27 cellular contexts compared by ENCODE assay signal in genomic region chr18:61149786-61150185, GRCh38.
DNase-seq lines count a peak whose midpoint lies in the region; ATAC-seq and TF ChIP-seq lines count a peak whose summit lies in the region.
"Had no signal": no experiment of that assay in that cellular context is flagged by ENCODE, and none has a peak within 500 bp of the region (broad histone marks: within the 10 kb centered on the region; RNA-seq: fewer than 3 reads in every experiment).

No MANE protein-coding gene starts in this region.

- BruUV-seq in MCF 10A (replicated peaks; lab: Mats Ljungman, UMichigan) (no TSS peak), PC-3 (replicated peaks; lab: Mats Ljungman, UMichigan) (no TSS peak), A673 (replicated peaks; lab: Mats Ljungman, UMichigan) (no TSS peak)

- no peaks in the 10 kb centered on the region for H3K27me3 Mint-ChIP-seq in MCF 10A (ENCODE audit: insufficient read depth, unreplicated experiment)
- H3K27me3 Mint-ChIP-seq: CD4-positive, alpha-beta memory T cell; CD8-positive, alpha-beta memory T cell had no signal

- POLR2A ChIA-PET in MCF 10A (lab: Yijun Ruan, JAX) = no interaction called here
- POLR2A ChIA-PET in PC-3 (lab: Charles Lee; ENCODE audit: unreplicated experiment) = no interaction called here
- POLR2A ChIA-PET in A673 (lab: Charles Lee; ENCODE audit: low non-redundant PET) = no interaction called here

- H3K36me3 Mint-ChIP-seq in MCF 10A (ENCODE audit: insufficient read depth, unreplicated experiment) = no peaks in the 10 kb centered on the region
- H3K36me3 Mint-ChIP-seq: CD14-positive monocyte; CD4-positive, CD25-positive, alpha-beta regulatory T cell; CD8-positive, alpha-beta memory T cell had no signal

- no peak overlapping the region for H3K4me3 ChIP-seq in breast epithelium
- no peak overlapping the region for H3K4me3 ChIP-seq in PC-3 (ENCODE audit: low read length)
- no peak overlapping the region for H3K4me3 ChIP-seq in epithelial cell of esophagus (ENCODE audit: low read length)
- H3K4me3 ChIP-seq in A673 (ENCODE audit: low read depth, low read length, poor library complexity, severe bottlenecking) = no peak overlapping the region
- H3K4me3 ChIP-seq: A549, BLaER1, GM12878 had no signal

- H3K4me3 Mint-ChIP-seq in MCF 10A (ENCODE audit: unreplicated experiment) = no peak overlapping the region
- H3K4me3 Mint-ChIP-seq: CD14-positive monocyte; CD4-positive, alpha-beta memory T cell; CD8-positive, alpha-beta memory T cell had no signal

- H3K9me2 ChIP-seq in PC-3 (replicated peaks; ENCODE audit: low read length) = no peaks in the 10 kb centered on the region

- H3K4me2 ChIP-seq in PC-3 (ENCODE audit: low read length) = no peak overlapping the region
- H3K4me2 ChIP-seq: A549, BLaER1 had no signal

- no peaks in the 10 kb centered on the region for H3K27me3 ChIP-seq in breast epithelium
- H3K27me3 ChIP-seq in PC-3 (ENCODE audit: low read length) = no peaks in the 10 kb centered on the region
- no peaks in the 10 kb centered on the region for H3K27me3 ChIP-seq in A673 (replicated peaks; ENCODE audit: insufficient read depth, low read depth, low read length, poor library complexity)
- H3K27me3 ChIP-seq: BE2C, BLaER1 had no signal

- H2AFZ ChIP-seq in PC-3 (ENCODE audit: low read length) = no peak overlapping the region

- CTCF ChIA-PET in MCF 10A (lab: Yijun Ruan, JAX) (interaction anchor here (1.1 kb wide), 1 partner anchor 33 kb away, joined by 3 read pairs; no protein-coding TSS in a partner anchor), PC-3 (lab: Charles Lee) (no interaction called here), A673 (lab: Charles Lee) (no interaction called here)

- no peaks in the 10 kb centered on the region for H3K4me1 Mint-ChIP-seq in MCF 10A (ENCODE audit: insufficient read depth, unreplicated experiment)
- H3K4me1 Mint-ChIP-seq: CD14-positive monocyte; CD4-positive, alpha-beta memory T cell; CD4-positive, CD25-positive, alpha-beta regulatory T cell; CD8-positive, alpha-beta memory T cell had no signal

- H3K27ac Mint-ChIP-seq in MCF 10A (ENCODE audit: low read depth, unreplicated experiment) = no peak overlapping the region
- H3K27ac Mint-ChIP-seq: CD14-positive monocyte; CD4-positive, alpha-beta memory T cell; CD4-positive, CD25-positive, alpha-beta regulatory T cell; CD8-positive, alpha-beta memory T cell had no signal

- no peak overlapping the region for H3K9ac ChIP-seq in PC-3 (ENCODE audit: low read length)
- H3K9ac ChIP-seq: BLaER1 had no signal

- H3K27ac ChIP-seq in breast epithelium = no peak overlapping the region
- no peak overlapping the region for H3K27ac ChIP-seq in PC-3 (ENCODE audit: low read length)
- H3K27ac ChIP-seq in A673 (ENCODE audit: low read depth, low read length, poor library complexity, severe bottlenecking) = no peak overlapping the region
- H3K27ac ChIP-seq: 22Rv1, A549, BLaER1 had no signal

- no peak for TF ChIP-seq CTCF in MCF 10A (IDR thresholded peaks at IDR 0.05; ENCODE audit: unreplicated experiment)
- no peak for TF ChIP-seq CTCF in breast epithelium (IDR thresholded peaks at IDR 0.05)
- no peak for TF ChIP-seq CTCF in PC-3 (conservative IDR thresholded peaks at IDR 0.05; ENCODE audit: low read depth, low read length)
- no peak for TF ChIP-seq CTCF in epithelial cell of esophagus (IDR thresholded peaks at IDR 0.05; ENCODE audit: insufficient read depth, low read depth, low read length, missing control alignments)
- no peak for TF ChIP-seq CTCF in A673 (conservative IDR thresholded peaks at IDR 0.05; ENCODE audit: low read depth, low read length)

- H3K36me3 ChIP-seq in breast epithelium (no peaks in the 10 kb centered on the region), PC-3 (ENCODE audit: low read depth, low read length) (no peaks in the 10 kb centered on the region), A673 (ENCODE audit: insufficient read depth, low read length, poor library complexity, severe bottlenecking) (no peaks in the 10 kb centered on the region)
- H3K36me3 ChIP-seq: BE2C, BLaER1 had no signal

- no peak for TF ChIP-seq POLR2A in breast epithelium (IDR thresholded peaks at IDR 0.05)

- H3F3A ChIP-seq in PC-3 (ENCODE audit: low read length, unreplicated experiment) = no peaks in the 10 kb centered on the region

- H3K4me1 ChIP-seq in breast epithelium (no peaks in the 10 kb centered on the region), PC-3 (ENCODE audit: insufficient read depth, low read length) (no peaks in the 10 kb centered on the region), A673 (ENCODE audit: insufficient read depth, low read length, poor library complexity, severe bottlenecking) (no peaks in the 10 kb centered on the region)
- H3K4me1 ChIP-seq: A549, BE2C, BLaER1 had no signal

- ATAC-seq in PC-3 = no peak
- ATAC-seq: A549, GM12878 had no signal

- H3K9me3 ChIP-seq in breast epithelium (no peaks in the 10 kb centered on the region), PC-3 (ENCODE audit: low read length) (no peaks in the 10 kb centered on the region), A673 (ENCODE audit: low read depth, low read length, poor library complexity, severe bottlenecking) (no peaks in the 10 kb centered on the region)
- H3K9me3 ChIP-seq: A549, BE2C, BLaER1 had no signal

- no peaks in the 10 kb centered on the region for H3K79me2 ChIP-seq in PC-3 (ENCODE audit: low read length)

- DNase-seq in MCF 10A (ENCODE audit: unreplicated experiment) = peak; percentile 33
- DNase-seq in breast epithelium (ENCODE audit: low spot score in 2 of 2) = no peak
- peak; percentile 13 for DNase-seq in HT1080 (ENCODE audit: low read depth)
- peak; percentile 4 for DNase-seq in PC-3
- DNase-seq in epithelial cell of esophagus (ENCODE audit: low read depth) = peak; percentile 11
- no peak for DNase-seq in A673 (ENCODE audit: low spot score)
- no peak for DNase-seq in SW480 (ENCODE audit: low spot score)
- DNase-seq in glomerular visceral epithelial cell (ENCODE audit: extremely low spot score) = no peak
- DNase-seq: ACHN; BE2C; C1 segment of cervical spinal cord; CD4-positive, alpha-beta memory T cell; CD4-positive, CD25-positive, alpha-beta regulatory T cell; CD8-positive, alpha-beta memory T cell; COR-L47; DMS 273 treated with DMSO at 0.1 percent for 48 hours; DMS153; DMS53; DMS79; DND-41; EL; GDM1 had no signal

- H3K9me3 Mint-ChIP-seq in MCF 10A (ENCODE audit: unreplicated experiment) = peaks cover 7% of the 10 kb centered on the region

- intact Hi-C loops in MCF 10A (cut with micrococcal nuclease) = no loop called here
- intact Hi-C loops in breast epithelium (cut with DNase I; ENCODE audit: low total_unique reads) = no loop called here
- intact Hi-C loops in PC-3 (cut with micrococcal nuclease) = no loop called here
- intact Hi-C loops in A673 (cut with micrococcal nuclease; ENCODE audit: unreplicated experiment) = no loop called here

- H4K20me1 ChIP-seq in PC-3 (ENCODE audit: low read length) = no peaks in the 10 kb centered on the region
- H4K20me1 ChIP-seq: BLaER1 had no signal

Comparison
In these comparisons a context has a peak if more than half of its experiments do, and no peak if none do; other contexts are left out.
1. DNase-seq: peak in MCF 10A (single experiment), HT1080 (single experiment), PC-3 (single experiment) and epithelial cell of esophagus (single experiment); none in breast epithelium (0 of 2), A673 (single experiment), SW480 (single experiment) and glomerular visceral epithelial cell (single experiment).